In genomic region chr3:154345422-154346122, GRCh38 we compare ENCODE assay signal across 23 cellular contexts.
"Had no signal": no experiment of that assay in that cellular context is flagged by ENCODE, and none has a peak within 500 bp of the region (broad histone marks: within the 10 kb centered on the region; RNA-seq: fewer than 3 reads in every experiment).

No MANE protein-coding gene starts in this region.

- H3K36me3 ChIP-seq: colonic mucosa, esophagus muscularis mucosa, gastroesophageal sphincter, heart left ventricle, left ventricle myocardium inferior, lower lobe of right lung had no signal

- H3K36me3 Mint-ChIP-seq: immature natural killer cell, mesothelial cell of epicardium, naive B cell had no signal

- H2AFZ ChIP-seq: hepatocyte had no signal

- H3K27me3 ChIP-seq: colonic mucosa, esophagus muscularis mucosa, foreskin keratinocyte, gastroesophageal sphincter, hepatocyte had no signal

- H3K27ac ChIP-seq: colonic mucosa, dorsolateral prefrontal cortex, esophagus muscularis mucosa, foreskin keratinocyte, gastroesophageal sphincter, heart left ventricle, hepatocyte, left ventricle myocardium inferior, lower lobe of right lung had no signal

- ATAC-seq: foreskin keratinocyte, gastroesophageal sphincter, heart left ventricle, lower lobe of right lung, mucosa of descending colon had no signal

- H3K9me3 ChIP-seq: colonic mucosa, esophagus muscularis mucosa, gastroesophageal sphincter, heart left ventricle, left ventricle myocardium inferior, lower lobe of right lung, mucosa of descending colon had no signal

- FAIRE-seq: frontal cortex had no signal

- H3K4me3 Mint-ChIP-seq: immature natural killer cell, mesothelial cell of epicardium, naive B cell had no signal

- H3K79me2 ChIP-seq: hepatocyte had no signal

- DNase-seq: colonic mucosa; cortex of kidney; dermis blood vessel endothelial cell; dorsolateral prefrontal cortex; effector CD4-positive, alpha-beta T cell; effector memory CD4-positive, alpha-beta T cell; foreskin keratinocyte; heart left ventricle; hypothalamus; immature natural killer cell; islet precursor cell; kidney; kidney glomerular epithelial cell; left ventricle myocardium inferior; lower lobe of right lung; mesenchymal stem cell; mucosa of descending colon; naive B cell had no signal

- H3K9me3 Mint-ChIP-seq: immature natural killer cell, mesothelial cell of epicardium, naive B cell had no signal

- H3K27ac Mint-ChIP-seq: immature natural killer cell, mesothelial cell of epicardium, naive B cell had no signal

- H3K4me1 ChIP-seq: colonic mucosa, esophagus muscularis mucosa, foreskin keratinocyte, gastroesophageal sphincter, heart left ventricle, left ventricle myocardium inferior, lower lobe of right lung had no signal

- H3K4me2 ChIP-seq: hepatocyte had no signal

- H3K4me1 Mint-ChIP-seq: immature natural killer cell, mesothelial cell of epicardium, naive B cell had no signal

- H3K4me3 ChIP-seq: colonic mucosa, dorsolateral prefrontal cortex, esophagus muscularis mucosa, gastroesophageal sphincter, heart left ventricle, hepatocyte, left ventricle myocardium inferior, lower lobe of right lung, mucosa of descending colon had no signal
